29 cellular contexts compared by ENCODE assay signal in the genomic region with DNA sequence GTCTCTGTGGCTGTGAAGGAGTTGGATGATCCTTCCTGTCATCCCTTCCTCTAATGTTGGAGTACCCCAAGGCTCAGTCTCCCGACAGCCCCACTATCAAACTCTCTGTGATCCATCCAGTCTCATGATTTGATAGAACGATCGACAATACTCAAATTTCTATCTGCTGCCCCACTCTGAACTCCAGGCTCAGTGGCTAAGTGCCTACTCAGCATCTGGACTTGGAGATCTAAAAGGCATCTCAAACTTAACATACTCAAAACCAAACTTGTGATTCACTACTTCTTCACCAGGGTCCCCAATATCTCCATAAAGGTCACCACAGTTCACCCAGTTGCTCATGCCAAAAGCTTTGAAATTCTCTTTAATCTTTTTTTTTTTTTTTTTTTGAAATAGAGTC.
"Had no signal": no experiment of that assay in that cellular context is flagged by ENCODE, and none has a peak within 500 bp of the region (broad histone marks: within the 10 kb centered on the region; RNA-seq: fewer than 3 reads in every experiment).

No MANE protein-coding gene starts in this region.

- FAIRE-seq: astrocyte, bronchial epithelial cell, frontal cortex had no signal

- H3K4me1 Mint-ChIP-seq: activated CD4-positive, alpha-beta memory T cell treated with anti-CD3 and anti-CD28 coated beads, Interleukin-2, amount 10 ng/mL, durations not matched to agents 7 days and 5 days; activated T-helper 17 cell treated with anti-CD3 and anti-CD28 coated beads, Interleukin-2, amount 50 U/mL, for 72 hours; central memory CD8-positive, alpha-beta T cell; T-helper 17 cell had no signal

- H3K4me3 Mint-ChIP-seq: activated B cell treated with CpG ODN at 0.5 μM for 24 hours; activated CD4-positive, alpha-beta memory T cell treated with anti-CD3 and anti-CD28 coated beads, Interleukin-2, amount 10 ng/mL, durations not matched to agents 7 days and 5 days; activated CD4-positive, alpha-beta T cell treated with anti-CD3 and anti-CD28 coated beads, Interleukin-2, amount 10 ng/mL, durations not matched to agents 24 days and 14 days; activated naive CD8-positive, alpha-beta T cell; activated T-cell treated with anti-CD3 and anti-CD28 coated beads, Interleukin-2, amount 50 U/mL, for 4 hours; activated T-helper 17 cell treated with anti-CD3 and anti-CD28 coated beads, Interleukin-2, amount 50 U/mL, for 72 hours; central memory CD8-positive, alpha-beta T cell; dendritic cell treated with granulocyte-macrophage colony-stimulating factor and Interleukin-4, amounts not matched to agents 40 ng/mL and 50 ng/mL, for 4 days; endodermal cell; T-helper 17 cell; T-helper 2 cell treated with Interferon-gamma antibody and Interleukin-4, amounts not matched to agents 5 μg/mL and 100 μg/mL, for 36 hours had no signal

- H3K27ac ChIP-seq: brain microvascular endothelial cell, coronary artery, dorsolateral prefrontal cortex, WERI-Rb-1 had no signal

- H3K27ac Mint-ChIP-seq: activated B cell treated with CpG ODN at 0.5 μM for 24 hours; activated CD4-positive, alpha-beta memory T cell treated with anti-CD3 and anti-CD28 coated beads, Interleukin-2, amount 10 ng/mL, durations not matched to agents 7 days and 5 days; activated CD4-positive, alpha-beta T cell treated with anti-CD3 and anti-CD28 coated beads, Interleukin-2, amount 10 ng/mL, durations not matched to agents 24 days and 14 days; activated naive CD8-positive, alpha-beta T cell; activated T-helper 17 cell treated with anti-CD3 and anti-CD28 coated beads, Interleukin-2, amount 50 U/mL, for 72 hours; dendritic cell treated with granulocyte-macrophage colony-stimulating factor and Interleukin-4, amounts not matched to agents 40 ng/mL and 50 ng/mL, for 4 days; endodermal cell; T-helper 17 cell; T-helper 2 cell treated with Interferon-gamma antibody and Interleukin-4, amounts not matched to agents 5 μg/mL and 100 μg/mL, for 36 hours had no signal

- H3K4me3 ChIP-seq: coronary artery, dorsolateral prefrontal cortex had no signal

- DNase-seq: activated B cell treated with CpG ODN at 0.5 μM for 24 hours; activated CD4-positive, alpha-beta memory T cell treated with anti-CD3 and anti-CD28 coated beads, Interleukin-2, amount 10 ng/mL, durations not matched to agents 7 days and 5 days; activated CD4-positive, alpha-beta T cell treated with anti-CD3 and anti-CD28 coated beads, Interleukin-2, amount 10 ng/mL, durations not matched to agents 24 days and 14 days; activated effector memory CD4-positive, alpha-beta T cell treated with Interleukin-2 at 50 U/mL for 16 hours; activated gamma-delta T cell treated with Interleukin-2 at 50 U/mL for 16 hours; activated naive CD4-positive, alpha-beta T cell treated with anti-CD3 and anti-CD28 coated beads, Interleukin-2, amount 50 U/mL, for 16 hours; activated naive CD4-positive, alpha-beta T cell treated with Interleukin-2 at 50 U/mL for 16 hours; activated T-cell treated with anti-CD3 and anti-CD28 coated beads, Interleukin-2, amount 50 U/mL, for 4 hours; amniotic stem cell; anterior cingulate cortex; brain microvascular endothelial cell; dorsolateral prefrontal cortex; effector memory CD4-positive, alpha-beta T cell; endodermal cell; foreskin fibroblast; head of caudate nucleus; T-helper 1 cell; T-helper 17 cell; T1000; WERI-Rb-1 had no signal

- H3K27me3 Mint-ChIP-seq: activated B cell treated with CpG ODN at 0.5 μM for 24 hours; activated naive CD8-positive, alpha-beta T cell; activated T-helper 17 cell treated with anti-CD3 and anti-CD28 coated beads, Interleukin-2, amount 50 U/mL, for 72 hours; central memory CD8-positive, alpha-beta T cell; dendritic cell treated with granulocyte-macrophage colony-stimulating factor and Interleukin-4, amounts not matched to agents 40 ng/mL and 50 ng/mL, for 4 days; T-helper 17 cell had no signal

- H3K36me3 ChIP-seq: brain microvascular endothelial cell, WERI-Rb-1 had no signal

- ATAC-seq: activated T-cell treated with anti-CD3 and anti-CD28 coated beads, Interleukin-2, amount 50 U/mL, for 4 hours; activated T-helper 17 cell treated with anti-CD3 and anti-CD28 coated beads, Interleukin-2, amount 50 U/mL, for 72 hours; T-helper 17 cell had no signal

- H3K27me3 ChIP-seq: brain microvascular endothelial cell, dorsolateral prefrontal cortex had no signal

- H3K9me3 Mint-ChIP-seq: activated CD4-positive, alpha-beta memory T cell treated with anti-CD3 and anti-CD28 coated beads, Interleukin-2, amount 10 ng/mL, durations not matched to agents 7 days and 5 days; activated T-helper 17 cell treated with anti-CD3 and anti-CD28 coated beads, Interleukin-2, amount 50 U/mL, for 72 hours; central memory CD8-positive, alpha-beta T cell; dendritic cell treated with granulocyte-macrophage colony-stimulating factor and Interleukin-4, amounts not matched to agents 40 ng/mL and 50 ng/mL, for 4 days had no signal
